9 cellular contexts compared by ENCODE assay signal in genomic region chr10:102400061-102400460, GRCh38. TPM values are rescaled to one million over a fixed set of nuclear protein-coding genes. Genes with fewer than 3 reads are reported as not detected.
DNase-seq lines count a peak whose midpoint lies in the region; ATAC-seq and TF ChIP-seq lines count a peak whose summit lies in the region.
"Had no signal": no experiment of that assay in that cellular context is flagged by ENCODE, and none has a peak within 500 bp of the region (broad histone marks: within the 10 kb centered on the region; RNA-seq: fewer than 3 reads in every experiment).

No MANE protein-coding gene starts in this region.

- H3K4me3 ChIP-seq in heart left ventricle = peak overlapping the region in 6 of 12 donors; percentile 54 to 85 (median 65)
- H3K4me3 ChIP-seq in right atrium auricular region = no peak overlapping the region
- no peak overlapping the region for H3K4me3 ChIP-seq in upper lobe of right lung

- H3K36me3 ChIP-seq in heart left ventricle (peaks cover 0 to 66% (median 21%) of the 10 kb centered on the region in 9 donors), right atrium auricular region (peaks cover 14% of the 10 kb centered on the region), upper lobe of right lung (peaks cover 28% of the 10 kb centered on the region)

- peak overlapping the region; percentile 8 to 100 (median 60) for H3K27ac Mint-ChIP-seq in immature natural killer cell

- intact Hi-C loops in heart left ventricle (cut with DNase I) (loop anchor here in 1 of 10 donors (5.0 kb wide), 2 partner anchors 173 to 233 kb away; partner anchors contain the start of gene ELOVL3), upper lobe of right lung (cut with DNase I) (no loop called here), posterior vena cava (cut with DNase I) (no loop called here)

- TF ChIP-seq POLR2A in heart left ventricle (IDR thresholded peaks at IDR 0.05) = no peak

- 86 to 90% (median 89%) methylated on average over 8 to 18 of the region's 18 CpGs for WGBS in heart left ventricle, 4 donors

- DNase-seq in heart left ventricle (peak in 1 of 5 donors; percentile 24), right atrium auricular region (ENCODE audit: low spot score) (no peak), immature natural killer cell (no peak), upper lobe of right lung (peak; percentile 61), T1000 (lab: John Stamatoyannopoulos, UW) (no peak), posterior vena cava (ENCODE audit: low spot score) (no peak)

- H3K27ac ChIP-seq in heart left ventricle = peak overlapping the region in 7 of 12 donors; percentile 75 to 99 (median 89)
- peak overlapping the region in 1 of 2 donors; percentile 93 for H3K27ac ChIP-seq in right atrium auricular region
- peak overlapping the region; percentile 81 for H3K27ac ChIP-seq in VCaP
- peak overlapping the region; percentile 80 for H3K27ac ChIP-seq in upper lobe of right lung

- peaks cover 23 to 31% of the 10 kb centered on the region in 2 donors for H3K4me1 Mint-ChIP-seq in immature natural killer cell

- no peaks in the 10 kb centered on the region for H3K27me3 ChIP-seq in heart left ventricle
- H3K27me3 ChIP-seq in right atrium auricular region = no peaks in the 10 kb centered on the region
- no peaks in the 10 kb centered on the region for H3K27me3 ChIP-seq in upper lobe of right lung

- TF ChIP-seq CTCF in heart left ventricle (IDR thresholded peaks at IDR 0.05) = no peak
- TF ChIP-seq CTCF in right atrium auricular region (IDR thresholded peaks at IDR 0.05) = no peak
- TF ChIP-seq CTCF in VCaP (conservative IDR thresholded peaks at IDR 0.05) = no peak
- TF ChIP-seq CTCF in upper lobe of right lung (IDR thresholded peaks at IDR 0.05) = no peak

- peak overlapping the region in 2 of 5 donors; percentile 24 to 73 for H3K4me3 Mint-ChIP-seq in immature natural killer cell

- no peaks in the 10 kb centered on the region for H3K9me3 Mint-ChIP-seq in immature natural killer cell

- H3K9me3 ChIP-seq in heart left ventricle (no peaks in the 10 kb centered on the region), right atrium auricular region (no peaks in the 10 kb centered on the region), upper lobe of right lung (no peaks in the 10 kb centered on the region)

- no peaks in the 10 kb centered on the region for H3K36me3 Mint-ChIP-seq in immature natural killer cell

- peaks cover 0 to 44% (median 22%) of the 10 kb centered on the region in 12 donors for H3K4me1 ChIP-seq in heart left ventricle
- H3K4me1 ChIP-seq in right atrium auricular region = peaks cover 0 to 33% of the 10 kb centered on the region in 2 donors
- peaks cover 24% of the 10 kb centered on the region for H3K4me1 ChIP-seq in upper lobe of right lung

- ATAC-seq in heart left ventricle = no peak
- ATAC-seq in upper lobe of right lung = no peak
- ATAC-seq in esophagus mucosa = no peak

- H3K27me3 Mint-ChIP-seq in immature natural killer cell (ENCODE audit: low read depth in 3 of 3) = peaks cover 0 to 34% (median 22%) of the 10 kb centered on the region in 3 donors

RNA-seq across cellular contexts. Expression of gene NFKB2, which starts 4.6 kb away (rescaled TPM):
- 10 to 100 TPM in 8 of 9 donors, 1 to 10 TPM in 1; 9.6 to 50.4 (median 17.2) TPM for total RNA-seq in heart left ventricle
- 10 to 100 TPM in 1 of 2 donors, 1 to 10 TPM in 1; 9.6 to 20.1 TPM for polyA plus RNA-seq in heart left ventricle
- total RNA-seq in right atrium auricular region = 10 to 100 TPM in 1 of 2 donors, 1 to 10 TPM in 1; 7.3 to 15.6 TPM
- polyA plus RNA-seq in immature natural killer cell = 10 to 100 TPM in 1 of 3 donors, 1 to 10 TPM in 2; 3.6 to 11.4 (median 5.0) TPM
- 36.8 TPM for total RNA-seq in upper lobe of right lung
- total RNA-seq in esophagus mucosa = 10.3 TPM
- 10 to 100 TPM; 21.5 to 44.7 TPM for total RNA-seq in posterior vena cava

RNA-seq across cellular contexts. Expression of gene PSD, which starts 18.5 kb away (rescaled TPM):
- 1 to 10 TPM in 4 of 9 donors, under 1 TPM in 5; 0.34 to 1.7 (median 0.86) TPM for total RNA-seq in heart left ventricle
- under 1 TPM; 0.14 to 0.76 TPM for polyA plus RNA-seq in heart left ventricle
- total RNA-seq in right atrium auricular region = 1 to 10 TPM; 2.2 to 9.7 TPM
- 1 to 10 TPM; 1.2 to 2.2 (median 2.0) TPM for polyA plus RNA-seq in immature natural killer cell
- total RNA-seq in upper lobe of right lung = 3.5 TPM
- total RNA-seq in esophagus mucosa = 2.0 TPM
- total RNA-seq in posterior vena cava = under 1 TPM; 0.24 to 0.83 TPM

RNA-seq across cellular contexts. Expression of gene FBXL15, which starts 20.6 kb away (rescaled TPM):
- 10 to 100 TPM in 6 of 9 donors, 1 to 10 TPM in 3; 6.6 to 13.9 (median 10.2) TPM for total RNA-seq in heart left ventricle
- 10 to 100 TPM in 1 of 2 donors, 1 to 10 TPM in 1; 9.9 to 20.0 TPM for polyA plus RNA-seq in heart left ventricle
- 10 to 100 TPM; 16.6 to 21.3 TPM for total RNA-seq in right atrium auricular region
- polyA plus RNA-seq in immature natural killer cell = 10 to 100 TPM; 39.5 to 43.9 (median 39.7) TPM
- 16.0 TPM for total RNA-seq in upper lobe of right lung
- total RNA-seq in esophagus mucosa = 9.4 TPM
- total RNA-seq in posterior vena cava = 10 to 100 TPM; 10.8 to 12.4 TPM

RNA-seq across cellular contexts. Expression of gene CUEDC2, which starts 32.3 kb away (rescaled TPM):
- total RNA-seq in heart left ventricle = 100 to 1,000 TPM in 1 of 9 donors, 10 to 100 TPM in 8; 62.0 to 107 (median 79.2) TPM
- 10 to 100 TPM; 73.4 to 81.2 TPM for polyA plus RNA-seq in heart left ventricle
- 10 to 100 TPM; 79.1 to 87.1 TPM for total RNA-seq in right atrium auricular region
- polyA plus RNA-seq in immature natural killer cell = 10 to 100 TPM; 61.8 to 65.3 (median 63.3) TPM
- 44.8 TPM for total RNA-seq in upper lobe of right lung
- total RNA-seq in esophagus mucosa = 23.7 TPM
- total RNA-seq in posterior vena cava = 10 to 100 TPM; 35.7 to 40.9 TPM

RNA-seq across cellular contexts. Expression of gene C10orf95, which starts 51.3 kb away (rescaled TPM):
- total RNA-seq in heart left ventricle = under 1 TPM in 2 of 9 donors, not detected in 7; 0.18 to 0.21 TPM
- not detected for polyA plus RNA-seq in heart left ventricle
- total RNA-seq in right atrium auricular region = not detected
- under 1 TPM; 0.32 to 0.67 (median 0.59) TPM for polyA plus RNA-seq in immature natural killer cell
- total RNA-seq in upper lobe of right lung = 3.1 TPM
- total RNA-seq in esophagus mucosa = 1.6 TPM
- total RNA-seq in posterior vena cava = not detected
- total RNA-seq: Daoy had no signal
